In the genomic region with DNA sequence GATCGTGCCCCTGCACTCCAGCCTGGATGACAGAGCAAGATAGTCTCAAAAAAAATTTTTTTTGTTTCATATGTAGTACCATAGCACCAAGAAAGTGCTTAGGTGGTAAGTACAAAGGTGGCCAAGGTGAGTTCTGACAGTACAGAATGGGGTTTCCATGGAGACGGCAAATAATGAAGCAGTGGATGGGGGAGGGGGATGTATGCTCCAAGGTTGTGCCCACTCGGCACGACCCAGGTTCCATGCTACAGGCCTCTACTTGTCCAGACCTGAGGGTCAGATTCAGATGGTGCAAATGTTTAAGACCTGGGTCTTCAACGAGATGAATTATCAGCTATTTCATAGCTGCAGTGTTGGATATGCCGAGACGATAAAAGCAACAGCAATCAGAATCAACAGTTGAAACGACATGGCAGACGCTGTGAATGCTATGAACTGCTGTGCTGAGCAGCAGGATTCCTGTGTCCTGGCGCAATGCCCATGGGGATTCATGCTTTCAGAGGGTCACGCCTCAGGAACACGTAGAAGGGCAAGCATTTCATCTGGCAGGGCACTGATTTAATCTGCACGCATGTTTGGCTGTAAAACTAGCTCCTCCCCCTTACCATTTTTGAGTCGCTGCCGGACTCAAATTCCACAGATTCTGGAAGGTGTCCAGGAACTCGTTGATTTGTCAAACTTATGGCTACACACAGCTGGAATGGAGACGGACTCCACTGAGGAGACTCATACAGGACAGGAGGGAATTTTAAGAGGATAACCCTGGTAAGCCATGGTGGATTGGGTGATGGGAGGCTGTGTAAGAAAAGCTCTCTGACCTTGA, we compare ENCODE assay signal across 9 cellular contexts.
A peak's percentile ranks its signal among the peaks of the same experiment; 100 is the strongest.
DNase-seq lines count a peak whose midpoint lies in the region; ATAC-seq, FAIRE-seq and TF ChIP-seq lines count a peak whose summit lies in the region.
"Had no signal": no experiment of that assay in that cellular context is flagged by ENCODE, and none has a peak within 500 bp of the region (broad histone marks: within the 10 kb centered on the region; RNA-seq: fewer than 3 reads in every experiment).

No MANE protein-coding gene starts in this region.

- no peak for TF ChIP-seq CTCF in nephron (IDR thresholded peaks at IDR 0.05; ENCODE audit: unreplicated experiment in 3 of 3)

- peak overlapping the region; percentile 17 to 74 (median 63) for H3K4me3 Mint-ChIP-seq in nephron
- H3K4me3 Mint-ChIP-seq: activated naive CD8-positive, alpha-beta T cell had no signal

- peaks cover 43% of the 10 kb centered on the region for H3K4me1 Mint-ChIP-seq in nephron

- ATAC-seq in GM18867 (IDR thresholded peaks at IDR 0.05; ENCODE audit: unreplicated experiment) (no peak), GM19397 (IDR thresholded peaks at IDR 0.05; ENCODE audit: unreplicated experiment) (no peak), HG03097 (IDR thresholded peaks at IDR 0.05; ENCODE audit: low FRiP score, unreplicated experiment) (no peak)

- H3K27me3 Mint-ChIP-seq in nephron (ENCODE audit: low read depth): peaks cover 5% of the 10 kb centered on the region

- peak overlapping the region; percentile 65 to 79 (median 79) for H3K27ac Mint-ChIP-seq in nephron
- H3K27ac Mint-ChIP-seq: activated naive CD8-positive, alpha-beta T cell had no signal

- H3K9me3 Mint-ChIP-seq in nephron: peaks cover 9% of the 10 kb centered on the region

- DNase-seq in DMS 273 treated with DMSO at 0.1 percent for 48 hours (lab: John Stamatoyannopoulos, UW): peak; percentile 79
- peak; percentile 98 for DNase-seq in NCI-H226
- no peak for DNase-seq in medulla oblongata (ENCODE audit: extremely low spot score)

- peak; percentile 86 for FAIRE-seq in endometrium (lab: Jason Lieb, UNC)

- no peaks in the 10 kb centered on the region for H3K36me3 Mint-ChIP-seq in nephron (ENCODE audit: low read depth)
- H3K36me3 Mint-ChIP-seq: activated naive CD8-positive, alpha-beta T cell had no signal
